1 cellular context compared by ENCODE assay signal in the genomic region with DNA sequence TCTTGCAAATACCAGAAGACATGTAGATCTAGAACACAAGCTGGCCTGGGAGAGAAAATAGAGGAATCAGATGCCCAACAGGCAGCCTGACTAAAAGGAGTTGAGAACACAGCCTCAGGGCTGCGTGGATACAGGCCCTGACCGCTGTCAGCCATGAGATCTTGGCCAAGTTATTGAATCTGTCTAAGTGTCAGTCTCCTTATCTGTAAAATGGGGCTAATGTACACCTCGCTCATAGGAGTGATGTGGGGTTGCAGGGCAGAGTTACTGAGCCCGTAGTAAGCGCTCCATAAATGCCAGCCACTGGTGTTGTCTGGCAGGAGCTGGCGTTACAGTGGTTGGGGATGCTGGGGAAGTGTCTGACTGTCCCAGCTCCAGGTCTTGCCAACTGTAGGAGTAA.
TF ChIP-seq lines count a peak whose summit lies in the region.

No MANE protein-coding gene starts in this region.

TF ChIP-seq in HepG2, 621 proteins besides CTCF, POLR2A, EP300 and RAD21:
- 0 out of 2 replicates have a peak, but pooled peaks have one; percentile 21 for TF ChIP-seq ZMYM3 (CRISPR knock-in tag; IDR thresholded peaks at IDR 0.05)
- TF ChIP-seq AKAP8 (CRISPR knock-in tag; IDR thresholded peaks at IDR 0.05) = 0 out of 2 replicates have a peak, but pooled peaks have one; percentile 6
- TF ChIP-seq, protein P1, sequence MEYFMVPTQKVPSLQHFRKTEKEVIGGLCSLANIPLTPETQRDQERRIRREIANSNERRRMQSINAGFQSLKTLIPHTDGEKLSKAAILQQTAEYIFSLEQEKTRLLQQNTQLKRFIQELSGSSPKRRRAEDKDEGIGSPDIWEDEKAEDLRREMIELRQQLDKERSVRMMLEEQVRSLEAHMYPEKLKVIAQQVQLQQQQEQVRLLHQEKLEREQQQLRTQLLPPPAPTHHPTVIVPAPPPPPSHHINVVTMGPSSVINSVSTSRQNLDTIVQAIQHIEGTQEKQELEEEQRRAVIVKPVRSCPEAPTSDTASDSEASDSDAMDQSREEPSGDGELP (IDR thresholded peaks at IDR 0.05; ENCODE audit: borderline replicate concordance, low read depth) = no peak
- peak; percentile 85 for TF ChIP-seq ZNF629 (CRISPR knock-in tag; conservative IDR thresholded peaks at IDR 0.05)
